ENCODE assay signal across 9 cellular contexts in the genomic region with DNA sequence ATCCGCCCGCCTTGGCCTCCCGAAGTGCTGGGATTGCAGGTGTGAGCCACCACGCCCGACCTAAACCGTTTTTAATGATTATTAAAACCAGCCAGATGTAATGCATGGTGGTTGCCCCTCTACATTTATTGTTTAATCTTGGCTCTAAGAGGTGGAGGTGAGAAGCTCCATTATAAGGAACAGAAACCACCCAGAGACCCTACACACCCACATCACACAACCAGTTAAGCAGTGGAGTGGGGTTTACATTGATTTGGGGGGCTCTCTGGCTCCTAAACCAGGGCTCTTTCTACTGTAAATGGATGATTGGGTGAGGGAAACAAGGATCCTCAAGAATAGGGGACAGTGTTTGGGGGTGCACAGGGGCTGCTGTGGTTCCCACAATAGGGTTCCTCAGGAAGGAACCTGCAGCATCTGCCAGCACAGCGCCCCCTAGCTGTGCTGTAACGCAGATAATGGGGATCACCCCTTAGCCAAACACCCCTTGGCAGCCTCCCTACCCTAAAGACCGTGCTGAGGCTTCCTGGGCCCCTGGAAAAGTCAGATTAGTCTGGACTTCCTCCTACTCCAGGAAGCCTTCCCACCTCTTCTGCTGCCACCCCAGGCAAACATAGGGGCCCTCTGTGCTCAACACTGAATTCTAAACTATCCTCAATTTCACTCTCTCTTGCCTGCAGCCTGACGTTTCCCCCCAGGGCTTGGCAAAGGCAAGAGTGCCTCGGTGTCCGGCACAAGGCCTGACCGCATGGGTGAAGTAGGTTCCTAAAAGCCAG. TPM values are rescaled to one million over a fixed set of nuclear protein-coding genes. Genes with fewer than 3 reads are reported as not detected.
DNase-seq lines count a peak whose midpoint lies in the region; ATAC-seq and TF ChIP-seq lines count a peak whose summit lies in the region.
"Had no signal": no experiment of that assay in that cellular context is flagged by ENCODE, and none has a peak within 500 bp of the region (broad histone marks: within the 10 kb centered on the region; RNA-seq: fewer than 3 reads in every experiment).

No MANE protein-coding gene starts in this region.

- H3K9me3 ChIP-seq in OCI-LY3 (ENCODE audit: insufficient read depth, low read length) (no peaks in the 10 kb centered on the region), gastroesophageal sphincter (no peaks in the 10 kb centered on the region)

- peak overlapping the region; percentile 11; the same call in 1 of the 2 replicates for H3K4me2 ChIP-seq in OCI-LY3 (ENCODE audit: low read length)

- H3K4me3 ChIP-seq in GM06990 (replicated peaks; ENCODE audit: low read depth, low read length): no peak overlapping the region
- H3K4me3 ChIP-seq in OCI-LY3 (ENCODE audit: low read length): no peak overlapping the region
- H3K4me3 ChIP-seq in gastroesophageal sphincter: no peak overlapping the region
- H3K4me3 ChIP-seq: SK-N-MC had no signal

- intact Hi-C loops in sciatic nerve (cut with DNase I): no loop called here

- TF ChIP-seq CTCF in GM06990 (IDR thresholded peaks at IDR 0.05; ENCODE audit: insufficient read depth, low read length, poor library complexity, severe bottlenecking) (peak; percentile 93), OCI-LY3 (IDR thresholded peaks at IDR 0.05; ENCODE audit: low read depth, low read length) (peak; percentile 91), gastroesophageal sphincter (IDR thresholded peaks at IDR 0.05) (peak in 3 of 4 experiments; percentile 43 to 73 (median 46))

- no peak for TF ChIP-seq POLR2A in gastroesophageal sphincter (IDR thresholded peaks at IDR 0.05)

- H3K27me3 ChIP-seq in GM06990 (replicated peaks; ENCODE audit: control insufficient read depth, insufficient read depth, low read length) (no peaks in the 10 kb centered on the region), OCI-LY3 (ENCODE audit: low read depth, low read length) (no peaks in the 10 kb centered on the region), gastroesophageal sphincter (no peaks in the 10 kb centered on the region)

- H3K4me1 ChIP-seq in OCI-LY3 (ENCODE audit: low read length): peaks cover 12% of the 10 kb centered on the region
- H3K4me1 ChIP-seq in gastroesophageal sphincter: peaks cover 0 to 66% (median 30%) of the 10 kb centered on the region in 3 donors

- no peaks in the 10 kb centered on the region; the same call in 1 of the 2 replicates for H3K79me2 ChIP-seq in OCI-LY3 (ENCODE audit: low read length)

- WGBS in gastroesophageal sphincter (ENCODE audit: low coverage in 1 of 2), 2 donors: 65 to 100% methylated on average over 6 to 12 of the region's 13 CpGs

- no peak overlapping the region for H3K9ac ChIP-seq in OCI-LY3 (ENCODE audit: low read length)

- H4K20me1 ChIP-seq in OCI-LY3 (ENCODE audit: insufficient read depth, low read length): no peaks in the 10 kb centered on the region

- ATAC-seq in gastroesophageal sphincter: no peak
- ATAC-seq in sciatic nerve: no peak
- ATAC-seq in GM18519 (IDR thresholded peaks at IDR 0.05; ENCODE audit: low FRiP score, unreplicated experiment): no peak

- H3K36me3 ChIP-seq in GM06990 (ENCODE audit: control insufficient read depth, insufficient read depth, low read length): no peaks in the 10 kb centered on the region; the same call in 1 of the 2 replicates
- peaks cover 10% of the 10 kb centered on the region for H3K36me3 ChIP-seq in OCI-LY3 (replicated peaks; ENCODE audit: low read depth, low read length)
- peaks cover 0 to 50% of the 10 kb centered on the region in 2 donors for H3K36me3 ChIP-seq in gastroesophageal sphincter

- H2AFZ ChIP-seq in OCI-LY3 (ENCODE audit: low read depth, low read length): no peak overlapping the region

- no peak for DNase-seq in GM06990 (ENCODE audit: extremely low read depth, insufficient read length)
- DNase-seq in activated T-helper 1 cell treated with anti-CD3 and anti-CD28 coated beads, Interleukin-2, amount 50 U/mL, for 16 hours (ENCODE audit: low read depth in 1 of 2, low spot score in 1 of 2): peak; percentile 22 to 24
- peak; percentile 72 for DNase-seq in sciatic nerve (ENCODE audit: low spot score)
- no peak for DNase-seq in 8988T
- no peak for DNase-seq in NCI-H1092 (lab: John Stamatoyannopoulos, UW)

- H3K27ac ChIP-seq in OCI-LY3 (ENCODE audit: low read length) (no peak overlapping the region), gastroesophageal sphincter (peak overlapping the region in 1 of 4 donors; percentile 22)
- H3K27ac ChIP-seq: SK-N-MC had no signal

- TF ChIP-seq EP300 in gastroesophageal sphincter (IDR thresholded peaks at IDR 0.05): no peak

RNA-seq across cellular contexts. Expression of a gene that starts 2.4 kb away (rescaled TPM):
- total RNA-seq in gastroesophageal sphincter (100 to 1,000 TPM; 102 to 144 (median 113) TPM), sciatic nerve (36.4 TPM)

RNA-seq across cellular contexts. Expression of a gene that starts 2.6 kb away (rescaled TPM):
- total RNA-seq in gastroesophageal sphincter (10 to 100 TPM; 19.1 to 38.7 (median 31.7) TPM), sciatic nerve (20.6 TPM)

RNA-seq across cellular contexts. Expression of a gene that starts 29.6 kb away (rescaled TPM):
- total RNA-seq in gastroesophageal sphincter (10 to 100 TPM; 23.3 to 33.2 (median 29.3) TPM), sciatic nerve (17.5 TPM)

Comparison
In these comparisons a context has a peak if more than half of its experiments do, and no peak if none do; other contexts are left out.
1. DNase-seq: peak in activated T-helper 1 cell treated with anti-CD3 and anti-CD28 coated beads, Interleukin-2, amount 50 U/mL, for 16 hours (2 of 2) and sciatic nerve (single experiment); none in GM06990 (single experiment), 8988T (single experiment) and NCI-H1092 (single experiment).
2. Peak in every context shown above with its lines, with median percentiles within 50 percentile points of each other: CTCF ChIP-seq.